ENCODE assay signal across 16 cellular contexts in genomic region chr4:181536753-181537434, GRCh38.
"Had no signal": no experiment of that assay in that cellular context is flagged by ENCODE, and none has a peak within 500 bp of the region (broad histone marks: within the 10 kb centered on the region; RNA-seq: fewer than 3 reads in every experiment).

No MANE protein-coding gene starts in this region.

- H3K4me3 Mint-ChIP-seq: activated CD4-positive, alpha-beta memory T cell treated with anti-CD3 and anti-CD28 coated beads, Interleukin-2, amount 10 ng/mL, durations not matched to agents 7 days and 5 days; activated CD4-positive, alpha-beta T cell treated with anti-CD3 and anti-CD28 coated beads for 36 hours; activated naive CD8-positive, alpha-beta T cell treated with anti-CD3 and anti-CD28 coated beads, Interleukin-2, amount 10 ng/mL, durations not matched to agents 7 days and 5 days; natural killer cell treated with Interleukin-12 subunit alpha and Interleukin-12 subunit beta and Interleukin-15 and Interleukin-18, amount 100 ng/mL, for 72 hours had no signal

- H3K27ac ChIP-seq: heart left ventricle, suprapubic skin, VCaP had no signal

- H3K36me3 ChIP-seq: heart left ventricle, suprapubic skin had no signal

- H3K27me3 ChIP-seq: heart left ventricle, suprapubic skin had no signal

- H3K9me3 ChIP-seq: heart left ventricle, suprapubic skin had no signal

- H3K4me3 ChIP-seq: heart left ventricle, suprapubic skin had no signal

- H3K9me3 Mint-ChIP-seq: activated naive CD8-positive, alpha-beta T cell treated with anti-CD3 and anti-CD28 coated beads, Interleukin-2, amount 10 ng/mL, durations not matched to agents 7 days and 5 days had no signal

- H3K4me1 Mint-ChIP-seq: activated CD4-positive, alpha-beta memory T cell treated with anti-CD3 and anti-CD28 coated beads, Interleukin-2, amount 10 ng/mL, durations not matched to agents 7 days and 5 days; activated CD4-positive, alpha-beta T cell treated with anti-CD3 and anti-CD28 coated beads for 36 hours; activated naive CD8-positive, alpha-beta T cell treated with anti-CD3 and anti-CD28 coated beads, Interleukin-2, amount 10 ng/mL, durations not matched to agents 7 days and 5 days had no signal

- H3K27ac Mint-ChIP-seq: activated CD4-positive, alpha-beta memory T cell treated with anti-CD3 and anti-CD28 coated beads, Interleukin-2, amount 10 ng/mL, durations not matched to agents 7 days and 5 days; activated CD4-positive, alpha-beta T cell treated with anti-CD3 and anti-CD28 coated beads for 36 hours; activated naive CD8-positive, alpha-beta T cell treated with anti-CD3 and anti-CD28 coated beads, Interleukin-2, amount 10 ng/mL, durations not matched to agents 7 days and 5 days; natural killer cell treated with Interleukin-12 subunit alpha and Interleukin-12 subunit beta and Interleukin-15 and Interleukin-18, amount 100 ng/mL, for 72 hours; progenitor cell of endocrine pancreas had no signal

- H3K36me3 Mint-ChIP-seq: activated naive CD8-positive, alpha-beta T cell treated with anti-CD3 and anti-CD28 coated beads, Interleukin-2, amount 10 ng/mL, durations not matched to agents 7 days and 5 days; natural killer cell treated with Interleukin-12 subunit alpha and Interleukin-12 subunit beta and Interleukin-15 and Interleukin-18, amount 100 ng/mL, for 72 hours had no signal

- DNase-seq: activated CD4-positive, alpha-beta memory T cell treated with anti-CD3 and anti-CD28 coated beads, Interleukin-2, amount 10 ng/mL, durations not matched to agents 7 days and 5 days; activated CD4-positive, alpha-beta T cell treated with anti-CD3 and anti-CD28 coated beads for 36 hours; activated naive CD8-positive, alpha-beta T cell treated with anti-CD3 and anti-CD28 coated beads, Interleukin-2, amount 10 ng/mL, durations not matched to agents 7 days and 5 days; aorta; foreskin melanocyte; heart left ventricle; mammary epithelial cell; nucleus accumbens; right cardiac atrium; stimulated activated CD4-positive, alpha-beta T cell treated with anti-CD3 and anti-CD28 coated beads, Interleukin-2, amount 100 ng/mL, for 24 hours; stimulated activated naive CD4-positive, alpha-beta T cell had no signal

- H3K27me3 Mint-ChIP-seq: activated CD4-positive, alpha-beta memory T cell treated with anti-CD3 and anti-CD28 coated beads, Interleukin-2, amount 10 ng/mL, durations not matched to agents 7 days and 5 days; activated CD4-positive, alpha-beta T cell treated with anti-CD3 and anti-CD28 coated beads for 36 hours; activated naive CD8-positive, alpha-beta T cell treated with anti-CD3 and anti-CD28 coated beads, Interleukin-2, amount 10 ng/mL, durations not matched to agents 7 days and 5 days; natural killer cell treated with Interleukin-12 subunit alpha and Interleukin-12 subunit beta and Interleukin-15 and Interleukin-18, amount 100 ng/mL, for 72 hours had no signal

- H3K4me1 ChIP-seq: heart left ventricle, suprapubic skin had no signal

- ATAC-seq: activated CD4-positive, alpha-beta T cell treated with anti-CD3 and anti-CD28 coated beads for 36 hours; heart left ventricle; left lobe of liver; natural killer cell treated with Interleukin-12 subunit alpha and Interleukin-12 subunit beta and Interleukin-15 and Interleukin-18, amount 100 ng/mL, for 72 hours; right cardiac atrium had no signal
